In the genomic region with DNA sequence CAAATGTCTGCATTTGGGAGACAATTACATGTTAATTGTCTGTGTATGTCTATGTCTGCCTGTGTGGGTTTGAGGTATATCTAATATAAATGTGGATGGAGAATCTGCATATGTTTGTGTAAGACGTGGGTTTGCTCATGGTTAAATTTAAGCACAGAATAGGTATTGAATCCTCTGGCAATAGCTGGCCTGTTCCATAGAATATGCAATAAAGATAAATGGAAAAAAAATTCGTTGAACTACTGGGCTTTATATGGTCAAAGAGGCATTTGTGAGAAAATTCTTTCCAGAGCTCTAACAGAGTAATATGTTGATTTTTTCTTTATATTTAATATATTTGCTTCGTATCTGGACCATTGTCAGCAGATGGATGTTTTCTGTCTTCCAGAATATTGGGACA, we compare ENCODE assay signal across 9 cellular contexts. TPM values are rescaled to one million over a fixed set of nuclear protein-coding genes. Genes with fewer than 3 reads are reported as not detected.
DNase-seq lines count a peak whose midpoint lies in the region; ATAC-seq and TF ChIP-seq lines count a peak whose summit lies in the region.
"Had no signal": no experiment of that assay in that cellular context is flagged by ENCODE, and none has a peak within 500 bp of the region (broad histone marks: within the 10 kb centered on the region; RNA-seq: fewer than 3 reads in every experiment).

No MANE protein-coding gene starts in this region.

- CTCF ChIA-PET in Calu3 (lab: Charles Lee): interaction anchor here (0.5 to 1.4 kb wide), 4 partner anchors 10 to 281 kb away, joined by 3 to 4 read pairs (median 3); no protein-coding TSS in a partner anchor

- peaks cover 14% of the 10 kb centered on the region for H3K4me1 ChIP-seq in MM.1S (ENCODE audit: low read length)
- peaks cover 4 to 6% of the 10 kb centered on the region in 2 donors for H3K4me1 ChIP-seq in neuronal stem cell (ENCODE audit: control insufficient read depth in 2 of 2, insufficient read depth in 1 of 2, low read depth in 1 of 2, low read length in 2 of 2)
- H3K4me1 ChIP-seq in BE2C: no peaks in the 10 kb centered on the region

- DNase-seq in Calu3: no peak
- no peak for DNase-seq in MM.1S
- no peak for DNase-seq in dorsolateral prefrontal cortex
- DNase-seq in neuronal stem cell (ENCODE audit: low spot score): no peak
- DNase-seq in NCI-H2196 (lab: John Stamatoyannopoulos, UW; ENCODE audit: unreplicated experiment): no peak
- no peak for DNase-seq in LoVo (ENCODE audit: low spot score)
- DNase-seq in BE2C: no peak
- DNase-seq: NCI-H526 treated with DMSO at 0.1 percent for 48 hours had no signal

- no peaks in the 10 kb centered on the region for H3K36me3 ChIP-seq in MM.1S (replicated peaks; ENCODE audit: insufficient read depth, low read length)
- H3K36me3 ChIP-seq in neuronal stem cell (replicated peaks in 1 of 2; ENCODE audit: control insufficient read depth in 2 of 2, insufficient read depth in 2 of 2, low read length in 2 of 2): no peaks in the 10 kb centered on the region
- no peaks in the 10 kb centered on the region for H3K36me3 ChIP-seq in BE2C

- ATAC-seq in GM21423 (IDR thresholded peaks at IDR 0.05; ENCODE audit: unreplicated experiment): no peak

- peak overlapping the region; percentile 88 for H3K4me2 ChIP-seq in MM.1S (ENCODE audit: low read depth, low read length)
- peak overlapping the region; percentile 81 for H3K4me2 ChIP-seq in neuronal stem cell (ENCODE audit: insufficient read depth, low read length, poor library complexity, severe bottlenecking)

- H3K27ac ChIP-seq in MM.1S (ENCODE audit: low read length) (no peak overlapping the region), dorsolateral prefrontal cortex (no peak overlapping the region), neuronal stem cell (replicated peaks; ENCODE audit: low read length) (no peak overlapping the region)

- H3K27me3 ChIP-seq in MM.1S (replicated peaks; ENCODE audit: insufficient read depth, low read length): no peaks in the 10 kb centered on the region
- no peaks in the 10 kb centered on the region for H3K27me3 ChIP-seq in dorsolateral prefrontal cortex
- H3K27me3 ChIP-seq in neuronal stem cell (ENCODE audit: control insufficient read depth in 3 of 3, insufficient read depth in 3 of 3, low read depth in 1 of 3, low read length in 3 of 3): peaks cover 0 to 10% (median 0%) of the 10 kb centered on the region in 3 experiments
- H3K27me3 ChIP-seq in BE2C: no peaks in the 10 kb centered on the region

- no peak overlapping the region for H4K8ac ChIP-seq in neuronal stem cell (ENCODE audit: low read depth, low read length)

- H2AFZ ChIP-seq in MM.1S (ENCODE audit: low read length) (no peak overlapping the region), neuronal stem cell (ENCODE audit: low read length) (no peak overlapping the region)

- H2BK15ac ChIP-seq in neuronal stem cell (ENCODE audit: low read length): no peak overlapping the region

- H3K4me3 Mint-ChIP-seq in Calu3 (ENCODE audit: low read depth, unreplicated experiment): peak overlapping the region; percentile 84

- no peak for TF ChIP-seq CTCF in Calu3 (IDR thresholded peaks at IDR 0.05; ENCODE audit: unreplicated experiment)
- TF ChIP-seq CTCF in MM.1S (IDR thresholded peaks at IDR 0.05; ENCODE audit: low read length): no peak
- TF ChIP-seq CTCF in dorsolateral prefrontal cortex (IDR thresholded peaks at IDR 0.05 in 54 of 56, conservative IDR thresholded peaks at IDR 0.05 in 2 of 56; ENCODE audit: low read depth in 1 of 56, partially characterized antibody in 56 of 56): no peak
- TF ChIP-seq CTCF in BE2C (IDR thresholded peaks at IDR 0.05; ENCODE audit: low read depth, low read length): no peak

- H2BK12ac ChIP-seq in neuronal stem cell (ENCODE audit: low read length): no peak overlapping the region

- H3K4me3 ChIP-seq in MM.1S (ENCODE audit: low read length) (peak overlapping the region; percentile 89), dorsolateral prefrontal cortex (peak overlapping the region in 52 of 59 donors; percentile 68 to 100 (median 94)), neuronal stem cell (ENCODE audit: low read length in 2 of 2) (peak overlapping the region in 1 of 2 donors; percentile 81), BE2C (ENCODE audit: low read depth, low read length) (no peak overlapping the region)

- 0 out of 2 replicates have a peak, but pooled peaks cover 5% of the 10 kb centered on the region for H3F3A ChIP-seq in MM.1S (ENCODE audit: insufficient read depth, low read length)

- H3K14ac ChIP-seq in neuronal stem cell (ENCODE audit: low read length): no peak overlapping the region

- no peaks in the 10 kb centered on the region for H3K9me2 ChIP-seq in MM.1S (replicated peaks; ENCODE audit: insufficient read depth, low read length)

- H3K9me3 Mint-ChIP-seq in Calu3 (ENCODE audit: low read depth, unreplicated experiment): no peaks in the 10 kb centered on the region

- no peak overlapping the region for H3K18ac ChIP-seq in neuronal stem cell (ENCODE audit: low read length)

- no peaks in the 10 kb centered on the region for H4K20me1 ChIP-seq in MM.1S (ENCODE audit: insufficient read depth, low read length)

- H3K79me2 ChIP-seq in MM.1S (ENCODE audit: low read length): peaks cover 24% of the 10 kb centered on the region

- peaks cover 16% of the 10 kb centered on the region for H3K36me3 Mint-ChIP-seq in Calu3 (ENCODE audit: insufficient read depth, unreplicated experiment)

- intact Hi-C loops in Calu3 (cut with micrococcal nuclease; ENCODE audit: unreplicated experiment) (no loop called here), dorsolateral prefrontal cortex (cut with DNase I) (loop anchor here in 1 of 2 donors (5.0 kb wide), 2 partner anchors 491 to 796 kb away; a partner anchor contains a TSS)

- H3K23ac ChIP-seq in neuronal stem cell (ENCODE audit: low read depth, low read length, poor library complexity): no peak overlapping the region

- H3K4me1 Mint-ChIP-seq in Calu3 (ENCODE audit: low read depth, unreplicated experiment): peaks cover 12% of the 10 kb centered on the region

- H2BK120ac ChIP-seq in neuronal stem cell (ENCODE audit: low read depth, low read length): no peak overlapping the region

- H3K27me3 Mint-ChIP-seq in Calu3 (ENCODE audit: unreplicated experiment): no peaks in the 10 kb centered on the region

- H2BK5ac ChIP-seq in neuronal stem cell (ENCODE audit: low read length): no peak overlapping the region

- no CpG with 5 or more reads among the region's 3 CpGs for WGBS in neuronal stem cell (ENCODE audit: extremely low coverage in 2 of 2, insufficient read length in 2 of 2, insufficient replicate concordance in 1 of 2), 2 donors

- H3K27ac Mint-ChIP-seq in Calu3 (ENCODE audit: unreplicated experiment): peak overlapping the region; percentile 14

- H3K9me3 ChIP-seq in MM.1S (replicated peaks; ENCODE audit: insufficient read depth, low read length): no peaks in the 10 kb centered on the region
- no peaks in the 10 kb centered on the region for H3K9me3 ChIP-seq in neuronal stem cell (replicated peaks in 1 of 2; ENCODE audit: control insufficient read depth in 2 of 2, insufficient read depth in 1 of 2, low read depth in 1 of 2, low read length in 2 of 2)
- no peaks in the 10 kb centered on the region for H3K9me3 ChIP-seq in BE2C

- no peak overlapping the region for H3K9ac ChIP-seq in MM.1S (ENCODE audit: low read length)
- no peak overlapping the region for H3K9ac ChIP-seq in neuronal stem cell (ENCODE audit: low read depth, low read length, poor library complexity)

- no peak overlapping the region for H4K91ac ChIP-seq in neuronal stem cell (ENCODE audit: low read depth, low read length, poor library complexity)

- H3K4ac ChIP-seq in neuronal stem cell (ENCODE audit: low read length): no peak overlapping the region

- peaks cover 2% of the 10 kb centered on the region for H3K79me1 ChIP-seq in neuronal stem cell (ENCODE audit: low read depth, low read length)

- no peak overlapping the region for H2AK5ac ChIP-seq in neuronal stem cell (ENCODE audit: low read depth, low read length)

- TSS peak; percentile 29 for BruUV-seq in Calu3 (replicated peaks; lab: Mats Ljungman, UMichigan)

RNA-seq across cellular contexts. Expression of a gene that starts 1.4 kb away (rescaled TPM):
- total RNA-seq in Calu3 (2022) (62.5 and 72.8 TPM in 2 replicates), dorsolateral prefrontal cortex (100 to 1,000 TPM in 98 of 120 experiments, 10 to 100 TPM in 22; 78.0 to 146 (median 110) TPM)
- polyA plus RNA-seq in neuronal stem cell (2013, experiment 1 of 2): 12.9 TPM
- polyA plus RNA-seq in neuronal stem cell (2013, experiment 2 of 2): 12.8 TPM
- 16.2 TPM for polyA plus RNA-seq in BE2C (2012; ENCODE audit: insufficient read depth, insufficient read length, low read depth)
